ENCODE assay signal across 9 cellular contexts in genomic region chr3:30688776-30689175, GRCh38.
DNase-seq lines count a peak whose midpoint lies in the region; ATAC-seq and TF ChIP-seq lines count a peak whose summit lies in the region.
"Had no signal": no experiment of that assay in that cellular context is flagged by ENCODE, and none has a peak within 500 bp of the region (broad histone marks: within the 10 kb centered on the region; RNA-seq: fewer than 3 reads in every experiment).

No MANE protein-coding gene starts in this region.

- peak overlapping the region; percentile 78 for H3K4me3 Mint-ChIP-seq in activated CD4-positive, alpha-beta T cell treated with anti-CD3 and anti-CD28 coated beads, Interleukin-2, amount 10 ng/mL, durations not matched to agents 24 days and 14 days

- H3K4me3 ChIP-seq in body of pancreas (no peak overlapping the region), right lobe of liver (no peak overlapping the region), testis (no peak overlapping the region), WERI-Rb-1 (ENCODE audit: low read depth, low read length) (no peak overlapping the region)
- H3K4me3 ChIP-seq: K562 had no signal

- TF ChIP-seq CTCF in body of pancreas (IDR thresholded peaks at IDR 0.05) (no peak), right lobe of liver (IDR thresholded peaks at IDR 0.05) (no peak), testis (IDR thresholded peaks at IDR 0.05) (no peak), WERI-Rb-1 (IDR thresholded peaks at IDR 0.05; ENCODE audit: low read depth, low read length) (no peak)

- H3K27me3 Mint-ChIP-seq in activated CD4-positive, alpha-beta T cell treated with anti-CD3 and anti-CD28 coated beads, Interleukin-2, amount 10 ng/mL, durations not matched to agents 24 days and 14 days, result no peaks in the 10 kb centered on the region

- 76 to 77% methylated on average over 5 of the region's 5 CpGs for WGBS in body of pancreas, 2 donors
- 87% methylated on average over 5 of the region's 5 CpGs for WGBS in right lobe of liver (ENCODE audit: insufficient coverage, low coverage, low lambda C conversion rate, missing lambda C conversion rate)
- 55 to 73% methylated on average over 5 of the region's 5 CpGs for WGBS in testis, 2 donors

- no peak for ATAC-seq in body of pancreas
- ATAC-seq in right lobe of liver, result no peak
- ATAC-seq: K562 had no signal

- intact Hi-C loops in activated CD4-positive, alpha-beta T cell treated with anti-CD3 and anti-CD28 coated beads, Interleukin-2, amount 10 ng/mL, durations not matched to agents 24 days and 14 days (cut with micrococcal nuclease), result no loop called here
- intact Hi-C loops in body of pancreas (cut with DNase I), result no loop called here
- intact Hi-C loops in right lobe of liver (cut with DNase I), result no loop called here
- intact Hi-C loops in testis (cut with DNase I; ENCODE audit: low total_unique reads), result loop anchor here (10.0 kb wide), 1 partner anchor 164 kb away; no protein-coding TSS in a partner anchor

- no peak for DNase-seq in activated CD4-positive, alpha-beta T cell treated with anti-CD3 and anti-CD28 coated beads, Interleukin-2, amount 10 ng/mL, durations not matched to agents 24 days and 14 days
- no peak for DNase-seq in activated CD4-positive, alpha-beta T cell treated with anti-CD3 and anti-CD28 coated beads, Interleukin-2, amount 50 U/mL, for 48 hours
- DNase-seq in body of pancreas (no peak), right lobe of liver (no peak), testis (no peak), WERI-Rb-1 (no peak), NCI-H187 (lab: John Stamatoyannopoulos, UW) (no peak), NCI-H2107 (lab: John Stamatoyannopoulos, UW) (no peak)

- H3K4me1 ChIP-seq in body of pancreas (peaks cover 49% of the 10 kb centered on the region), right lobe of liver (peaks cover 0 to 41% (median 15%) of the 10 kb centered on the region in 4 donors), testis (peaks cover 24% of the 10 kb centered on the region)

- no peaks in the 10 kb centered on the region for H3K27me3 ChIP-seq in body of pancreas
- H3K27me3 ChIP-seq in right lobe of liver, result no peaks in the 10 kb centered on the region
- H3K27me3 ChIP-seq in testis, result no peaks in the 10 kb centered on the region
- no peaks in the 10 kb centered on the region for H3K27me3 ChIP-seq in WERI-Rb-1 (ENCODE audit: insufficient read depth, low read depth, severe bottlenecking)

- H3K9me3 ChIP-seq in body of pancreas (no peaks in the 10 kb centered on the region), right lobe of liver (no peaks in the 10 kb centered on the region), testis (no peaks in the 10 kb centered on the region), WERI-Rb-1 (ENCODE audit: severe bottlenecking) (no peaks in the 10 kb centered on the region)

- H3K4me1 Mint-ChIP-seq in activated CD4-positive, alpha-beta T cell treated with anti-CD3 and anti-CD28 coated beads, Interleukin-2, amount 10 ng/mL, durations not matched to agents 24 days and 14 days, result peaks cover 65% of the 10 kb centered on the region

- no peak for TF ChIP-seq POLR2A in body of pancreas (IDR thresholded peaks at IDR 0.05)
- TF ChIP-seq POLR2A in right lobe of liver (IDR thresholded peaks at IDR 0.05), result no peak
- no peak for TF ChIP-seq POLR2A in testis (IDR thresholded peaks at IDR 0.05)

- H3K27ac Mint-ChIP-seq in activated CD4-positive, alpha-beta T cell treated with anti-CD3 and anti-CD28 coated beads, Interleukin-2, amount 10 ng/mL, durations not matched to agents 24 days and 14 days, result peak overlapping the region; percentile 91

- peaks cover 8% of the 10 kb centered on the region for H3K9me3 Mint-ChIP-seq in activated CD4-positive, alpha-beta T cell treated with anti-CD3 and anti-CD28 coated beads, Interleukin-2, amount 10 ng/mL, durations not matched to agents 24 days and 14 days

- H3K36me3 Mint-ChIP-seq in activated CD4-positive, alpha-beta T cell treated with anti-CD3 and anti-CD28 coated beads, Interleukin-2, amount 10 ng/mL, durations not matched to agents 24 days and 14 days (ENCODE audit: low read depth), result peaks cover 76% of the 10 kb centered on the region

- H3K36me3 ChIP-seq in body of pancreas (replicated peaks in 1 of 2; ENCODE audit: insufficient read depth in 1 of 2, low read depth in 2 of 2), result peaks cover 0 to 6% of the 10 kb centered on the region in 2 donors
- H3K36me3 ChIP-seq in right lobe of liver, result peaks cover 0 to 17% (median 3%) of the 10 kb centered on the region in 4 donors
- H3K36me3 ChIP-seq in testis (ENCODE audit: low read depth, missing control alignments), result no peaks in the 10 kb centered on the region
- no peaks in the 10 kb centered on the region for H3K36me3 ChIP-seq in WERI-Rb-1

- H3K27ac ChIP-seq in body of pancreas (peak overlapping the region; percentile 19 to 68 (median 50)), right lobe of liver (peak overlapping the region; percentile 4 to 46 (median 39)), testis (peak overlapping the region; percentile 21 to 82), WERI-Rb-1 (no peak overlapping the region)
